1 cellular context compared by ENCODE assay signal in genomic region chr3:49007068-49007770, GRCh38.
A peak's percentile ranks its signal among the peaks of the same experiment; 100 is the strongest.
TF ChIP-seq lines count a peak whose summit lies in the region.

Gene WDR6 (plus strand): TSS chr3:49007391. CDS start chr3:49007432, 41 bp downstream.

TF ChIP-seq in K562, 482 proteins besides CTCF, POLR2A, EP300 and RAD21 (continued from another document and continues in another):
- TF ChIP-seq DDX20 (tag; IDR thresholded peaks at IDR 0.05; ENCODE audit: low read depth) = no peak
- peak; percentile 64; the same call in 1 of the 2 replicates for TF ChIP-seq MYC (IDR thresholded peaks at IDR 0.05; ENCODE audit: low read depth, low read length)
- TF ChIP-seq MYC (CRISPR knock-in tag; IDR thresholded peaks at IDR 0.05; ENCODE audit: borderline replicate concordance, low read depth) = peak; percentile 85; the same call in 1 of the 2 replicates
- no peak for TF ChIP-seq BACH1 (tag; IDR thresholded peaks at IDR 0.05)
- TF ChIP-seq RBM15 (IDR thresholded peaks at IDR 0.05; ENCODE audit: insufficient read depth, low read length) = no peak
- TF ChIP-seq SP1 (CRISPR knock-in tag; IDR thresholded peaks at IDR 0.05) = peak; percentile 81
- peak; percentile 93 for TF ChIP-seq L3MBTL2 (IDR thresholded peaks at IDR 0.05)
- peak; percentile 58 for TF ChIP-seq PHF20 (IDR thresholded peaks at IDR 0.05; ENCODE audit: partially characterized antibody)
- no peak for TF ChIP-seq ZNF699 (CRISPR knock-in tag; IDR thresholded peaks at IDR 0.05; ENCODE audit: insufficient replicate concordance)
- peak; percentile 2 for TF ChIP-seq PRPF4 (IDR thresholded peaks at IDR 0.05; ENCODE audit: insufficient read depth, low read depth, low read length, poor library complexity, severe bottlenecking)
- TF ChIP-seq NONO (IDR thresholded peaks at IDR 0.05; ENCODE audit: low read depth in 2 of 2, low read length in 1 of 2) = peak in 1 of 2 experiments; percentile 57; a peak in 1 of 4 replicates
- TF ChIP-seq ZFX (CRISPR knock-in tag; IDR thresholded peaks at IDR 0.05) = peak; percentile 85
- TF ChIP-seq CC2D1A (IDR thresholded peaks at IDR 0.05) = peak; percentile 27; the same call in 1 of the 2 replicates
- TF ChIP-seq U2AF1 (optimal IDR thresholded peaks at IDR 0.05; ENCODE audit: low read depth, low read length) = no peak
- no peak for TF ChIP-seq HMG20A (CRISPR knock-in tag; conservative IDR thresholded peaks at IDR 0.05)
- peak; percentile 36 for TF ChIP-seq TAF1 (IDR thresholded peaks at IDR 0.05; ENCODE audit: control insufficient read depth, extremely low read depth, insufficient read depth, low read length, severe bottlenecking)
- no peak for TF ChIP-seq XRCC3 (IDR thresholded peaks at IDR 0.05)
- TF ChIP-seq GTF2E2 (tag; IDR thresholded peaks at IDR 0.05) = no peak; the same call in 1 of the 2 replicates
- peak; percentile 93 for TF ChIP-seq NFRKB (IDR thresholded peaks at IDR 0.05; ENCODE audit: low read depth)
- peak; percentile 96 for TF ChIP-seq TFAP4 (CRISPR knock-in tag; IDR thresholded peaks at IDR 0.05; ENCODE audit: borderline replicate concordance)
- no peak for TF ChIP-seq ADNP (tag; IDR thresholded peaks at IDR 0.05)
- TF ChIP-seq ZBTB49 (CRISPR knock-in tag; IDR thresholded peaks at IDR 0.05; ENCODE audit: borderline replicate concordance) = no peak
- no peak for TF ChIP-seq HMGN3 (IDR thresholded peaks at IDR 0.05; ENCODE audit: borderline replicate concordance, extremely low read depth, insufficient read length, low read depth, low read length)
- 0 out of 2 replicates have a peak, but pooled peaks have one; percentile 25 for TF ChIP-seq GABPA (tag; conservative IDR thresholded peaks at IDR 0.05; ENCODE audit: low read depth)
- TF ChIP-seq ZNF311 (CRISPR knock-in tag; IDR thresholded peaks at IDR 0.05) = no peak
- TF ChIP-seq ZNF175 (CRISPR knock-in tag; IDR thresholded peaks at IDR 0.05; ENCODE audit: low read depth) = no peak
- TF ChIP-seq MTA3 (IDR thresholded peaks at IDR 0.05; ENCODE audit: borderline replicate concordance) = peak; percentile 50
- no peak for TF ChIP-seq ZNF77 (CRISPR knock-in tag; IDR thresholded peaks at IDR 0.05)
- TF ChIP-seq XRCC5 (IDR thresholded peaks at IDR 0.05; ENCODE audit: low read depth, low read length) = peak; percentile 64
- TF ChIP-seq MEIS2 (IDR thresholded peaks at IDR 0.05; ENCODE audit: partially characterized antibody) = peak; percentile 60
- no peak for TF ChIP-seq ZNF561 (CRISPR knock-in tag; conservative IDR thresholded peaks at IDR 0.05)
- 0 out of 2 replicates have a peak, but pooled peaks have one; percentile 31 for TF ChIP-seq RHOXF2B (CRISPR knock-in tag; conservative IDR thresholded peaks at IDR 0.05)
- no peak for TF ChIP-seq ELK3 (CRISPR knock-in tag; IDR thresholded peaks at IDR 0.05)
- peak; percentile 79 for TF ChIP-seq HDAC2 (IDR thresholded peaks at IDR 0.05)
- peak; percentile 56; the same call in 1 of the 2 replicates for TF ChIP-seq KLF1 (tag; IDR thresholded peaks at IDR 0.05)
- peak; percentile 8; the same call in 1 of the 2 replicates for TF ChIP-seq GABPB1 (CRISPR knock-in tag; IDR thresholded peaks at IDR 0.05)
- no peak for TF ChIP-seq CREB5 (CRISPR knock-in tag; IDR thresholded peaks at IDR 0.05)
- no peak for TF ChIP-seq KAT2B (IDR thresholded peaks at IDR 0.05; ENCODE audit: low read depth, low read length)
- TF ChIP-seq JUNB (CRISPR knock-in tag; conservative IDR thresholded peaks at IDR 0.05) = no peak
- peak; percentile 34 for TF ChIP-seq CTCFL (IDR thresholded peaks at IDR 0.05; ENCODE audit: borderline replicate concordance, insufficient read depth, low read depth, low read length, poor library complexity, severe bottlenecking)
- TF ChIP-seq PRDM10 (IDR thresholded peaks at IDR 0.05; ENCODE audit: partially characterized antibody) = peak; percentile 36
- TF ChIP-seq CEBPG (CRISPR knock-in tag; IDR thresholded peaks at IDR 0.05) = peak; percentile 57; the same call in 1 of the 2 replicates
- TF ChIP-seq CEBPG (tag; conservative IDR thresholded peaks at IDR 0.05 in 1 of 2, IDR thresholded peaks at IDR 0.05 in 1 of 2) = no peak
- TF ChIP-seq YY1 (IDR thresholded peaks at IDR 0.05; ENCODE audit: borderline replicate concordance in 1 of 3, control insufficient read depth in 1 of 3, extremely low read depth in 1 of 3, insufficient read depth in 3 of 3, insufficient read length in 1 of 3, insufficient replicate concordance in 2 of 3, low read depth in 1 of 3, low read length in 2 of 3) = peak in 2 of 3 experiments; percentile 64 to 67
